29 cellular contexts compared by ENCODE assay signal in genomic region chr4:94931626-94932025, GRCh38.
"Had no signal": no experiment of that assay in that cellular context is flagged by ENCODE, and none has a peak within 500 bp of the region (broad histone marks: within the 10 kb centered on the region; RNA-seq: fewer than 3 reads in every experiment).

No MANE protein-coding gene starts in this region.

- H3K4me2 ChIP-seq: KMS-11 had no signal

- H3K9me3 ChIP-seq: body of pancreas, breast epithelium, Peyer's patch, SJSA1 had no signal

- H3K9ac ChIP-seq: KMS-11 had no signal

- H3K4me3 ChIP-seq: body of pancreas, breast epithelium, Peyer's patch, SJSA1 had no signal

- H3K4me3 Mint-ChIP-seq: activated CD4-positive, alpha-beta T cell treated with anti-CD3 and anti-CD28 coated beads, Interleukin-2, amount 10 ng/mL, durations not matched to agents 24 days and 14 days; activated CD8-positive, alpha-beta T cell treated with anti-CD3 and anti-CD28 coated beads for 36 hours; activated naive CD4-positive, alpha-beta T cell treated with anti-CD3 and anti-CD28 coated beads, Interleukin-2, amount 50 U/mL, for 24 hours; activated naive CD8-positive, alpha-beta T cell treated with anti-CD3 and anti-CD28 coated beads, Interleukin-2, amount 10 ng/mL, durations not matched to agents 7 days and 5 days; activated T-cell treated with anti-CD3 and anti-CD28 coated beads, Interleukin-2, amount 50 U/mL, for 72 hours; activated T-helper 17 cell treated with anti-CD3 and anti-CD28 coated beads, Interleukin-2, amount 50 U/mL, for 72 hours had no signal

- DNase-seq: activated CD4-positive, alpha-beta T cell treated with anti-CD3 and anti-CD28 coated beads, Interleukin-2, amount 10 ng/mL, durations not matched to agents 24 days and 14 days; activated CD4-positive, alpha-beta T cell treated with anti-CD3 and anti-CD28 coated beads, Interleukin-2, amount 50 U/mL, for 4 hours; activated CD8-positive, alpha-beta T cell treated with anti-CD3 and anti-CD28 coated beads for 36 hours; activated effector memory CD4-positive, alpha-beta T cell treated with anti-CD3 and anti-CD28 coated beads, Interleukin-2, amount 50 U/mL, for 16 hours; activated naive CD4-positive, alpha-beta T cell; activated naive CD8-positive, alpha-beta T cell treated with anti-CD3 and anti-CD28 coated beads, Interleukin-2, amount 10 ng/mL, durations not matched to agents 7 days and 5 days; activated T-cell treated with anti-CD3 and anti-CD28 coated beads, Interleukin-2, amount 50 U/mL, for 1 hour; activated T-cell treated with anti-CD3 and anti-CD28 coated beads, Interleukin-2, amount 50 U/mL, for 72 hours; body of pancreas; NCI-H1092 treated with DMSO at 0.1 percent for 48 hours; NCI-H1417; NCI-H146; NCI-H187; NCI-H2029 treated with DMSO at 0.1 percent for 48 hours; NCI-H2171 treated with DMSO at 0.1 percent for 48 hours; NCI-H2227 treated with DMSO at 0.1 percent for 48 hours; NCI-H446; NCI-H510A treated with DMSO at 0.1 percent for 48 hours; NCI-H526 treated with DMSO at 0.1 percent for 48 hours; NCI-H774; Peyer's patch; RPMI8226; SHP77 treated with DMSO at 0.1 percent for 48 hours; T1000 had no signal

- H3K4me1 Mint-ChIP-seq: activated CD4-positive, alpha-beta T cell treated with anti-CD3 and anti-CD28 coated beads, Interleukin-2, amount 10 ng/mL, durations not matched to agents 24 days and 14 days; activated naive CD4-positive, alpha-beta T cell treated with anti-CD3 and anti-CD28 coated beads, Interleukin-2, amount 50 U/mL, for 24 hours; activated naive CD8-positive, alpha-beta T cell treated with anti-CD3 and anti-CD28 coated beads, Interleukin-2, amount 10 ng/mL, durations not matched to agents 7 days and 5 days; activated T-helper 17 cell treated with anti-CD3 and anti-CD28 coated beads, Interleukin-2, amount 50 U/mL, for 72 hours had no signal

- H3K27ac Mint-ChIP-seq: activated CD4-positive, alpha-beta T cell treated with anti-CD3 and anti-CD28 coated beads, Interleukin-2, amount 10 ng/mL, durations not matched to agents 24 days and 14 days; activated CD8-positive, alpha-beta T cell treated with anti-CD3 and anti-CD28 coated beads for 36 hours; activated naive CD4-positive, alpha-beta T cell treated with anti-CD3 and anti-CD28 coated beads, Interleukin-2, amount 50 U/mL, for 24 hours; activated naive CD8-positive, alpha-beta T cell treated with anti-CD3 and anti-CD28 coated beads, Interleukin-2, amount 10 ng/mL, durations not matched to agents 7 days and 5 days; activated T-cell treated with anti-CD3 and anti-CD28 coated beads, Interleukin-2, amount 50 U/mL, for 72 hours; activated T-helper 17 cell treated with anti-CD3 and anti-CD28 coated beads, Interleukin-2, amount 50 U/mL, for 72 hours had no signal

- H3K27me3 ChIP-seq: body of pancreas, breast epithelium, Peyer's patch had no signal

- H3K4me1 ChIP-seq: body of pancreas, breast epithelium, Peyer's patch, SJSA1 had no signal

- H3K9me3 Mint-ChIP-seq: activated CD4-positive, alpha-beta T cell treated with anti-CD3 and anti-CD28 coated beads, Interleukin-2, amount 10 ng/mL, durations not matched to agents 24 days and 14 days; activated CD8-positive, alpha-beta T cell treated with anti-CD3 and anti-CD28 coated beads for 36 hours; activated naive CD4-positive, alpha-beta T cell treated with anti-CD3 and anti-CD28 coated beads, Interleukin-2, amount 50 U/mL, for 24 hours; activated naive CD8-positive, alpha-beta T cell treated with anti-CD3 and anti-CD28 coated beads, Interleukin-2, amount 10 ng/mL, durations not matched to agents 7 days and 5 days; activated T-cell treated with anti-CD3 and anti-CD28 coated beads, Interleukin-2, amount 50 U/mL, for 72 hours; activated T-helper 17 cell treated with anti-CD3 and anti-CD28 coated beads, Interleukin-2, amount 50 U/mL, for 72 hours had no signal

- H3K27ac ChIP-seq: body of pancreas, breast epithelium, KMS-11, Peyer's patch, SJSA1 had no signal

- ATAC-seq: activated CD8-positive, alpha-beta T cell treated with anti-CD3 and anti-CD28 coated beads for 36 hours; activated T-cell treated with anti-CD3 and anti-CD28 coated beads, Interleukin-2, amount 50 U/mL, for 72 hours; activated T-helper 17 cell treated with anti-CD3 and anti-CD28 coated beads, Interleukin-2, amount 50 U/mL, for 72 hours; body of pancreas had no signal

- H3K36me3 ChIP-seq: breast epithelium, Peyer's patch, SJSA1 had no signal

- H3K36me3 Mint-ChIP-seq: activated naive CD4-positive, alpha-beta T cell treated with anti-CD3 and anti-CD28 coated beads, Interleukin-2, amount 50 U/mL, for 24 hours; activated naive CD8-positive, alpha-beta T cell treated with anti-CD3 and anti-CD28 coated beads, Interleukin-2, amount 10 ng/mL, durations not matched to agents 7 days and 5 days had no signal

- H3K27me3 Mint-ChIP-seq: activated CD8-positive, alpha-beta T cell treated with anti-CD3 and anti-CD28 coated beads for 36 hours; activated naive CD8-positive, alpha-beta T cell treated with anti-CD3 and anti-CD28 coated beads, Interleukin-2, amount 10 ng/mL, durations not matched to agents 7 days and 5 days had no signal
